Comparison of ENCODE assay signal across 8 cellular contexts in genomic region chr5:118956727-118957126, GRCh38. TPM values are rescaled to one million over a fixed set of nuclear protein-coding genes. Genes with fewer than 3 reads are reported as not detected.
DNase-seq lines count a peak whose midpoint lies in the region; ATAC-seq lines count a peak whose summit lies in the region.

No MANE protein-coding gene starts in this region.

- ATAC-seq in esophagus mucosa, result no peak

- peak; percentile 27 for DNase-seq in GM03348 (ENCODE audit: low spot score)
- peak; percentile 39 for DNase-seq in NAMALWA (ENCODE audit: low spot score)
- peak; percentile 12 for DNase-seq in amniotic epithelial cell (ENCODE audit: low read depth)
- DNase-seq in medulla oblongata (ENCODE audit: extremely low spot score), result peak; percentile 4
- DNase-seq in activated CD4-positive, alpha-beta T cell treated with anti-CD3 and anti-CD28 coated beads for 48 hours, result no peak
- no peak for DNase-seq in stimulated activated naive CD4-positive, alpha-beta T cell treated with Interleukin-2 at 50 U/mL for 16 hours (lab: John Stamatoyannopoulos, UW)
- no peak for DNase-seq in activated naive CD4-positive, alpha-beta T cell treated with Interleukin-2 at 50 U/mL for 16 hours

RNA-seq across cellular contexts. Expression of gene DTWD2, which starts 31.6 kb away (rescaled TPM):
- total RNA-seq in esophagus mucosa, result 7.9 TPM

Comparison
In these comparisons a context has a peak if more than half of its experiments do, and no peak if none do; other contexts are left out.
1. DNase-seq: peak in GM03348 (single experiment), NAMALWA (single experiment), amniotic epithelial cell (single experiment) and medulla oblongata (single experiment); none in activated CD4-positive, alpha-beta T cell treated with anti-CD3 and anti-CD28 coated beads for 48 hours (single experiment), stimulated activated naive CD4-positive, alpha-beta T cell treated with Interleukin-2 at 50 U/mL for 16 hours (single experiment) and activated naive CD4-positive, alpha-beta T cell treated with Interleukin-2 at 50 U/mL for 16 hours (single experiment).